Comparison of ENCODE assay signal across 22 cellular contexts in the genomic region with DNA sequence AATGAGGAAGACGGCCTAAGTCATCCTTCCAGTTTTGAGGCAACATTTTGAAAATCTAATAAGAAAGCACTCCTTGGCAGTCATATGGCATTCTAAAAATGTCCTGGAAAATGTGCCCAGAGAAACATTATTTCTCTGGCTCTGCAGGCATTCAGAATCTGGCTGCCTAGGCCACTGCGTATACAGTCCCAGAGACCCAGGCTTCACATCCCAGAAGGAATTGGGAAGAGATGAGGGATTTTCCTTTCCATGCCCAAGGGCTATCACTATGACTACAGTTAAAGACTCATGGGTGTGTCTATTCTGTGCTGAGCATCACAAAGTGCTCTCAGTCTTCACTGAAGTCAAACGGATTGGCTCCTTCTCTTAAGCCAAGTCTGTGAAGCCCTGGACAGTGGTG.
"Had no signal": no experiment of that assay in that cellular context is flagged by ENCODE, and none has a peak within 500 bp of the region (broad histone marks: within the 10 kb centered on the region; RNA-seq: fewer than 3 reads in every experiment).

No MANE protein-coding gene starts in this region.

- H3K4me1 Mint-ChIP-seq: activated CD4-positive, alpha-beta T cell treated with anti-CD3 and anti-CD28 coated beads, Interleukin-2, amount 10 ng/mL, durations not matched to agents 7 days and 5 days had no signal

- H3K36me3 Mint-ChIP-seq: activated naive CD8-positive, alpha-beta T cell had no signal

- H3K9me3 ChIP-seq: left lung, spleen, tibial nerve had no signal

- H3K27me3 ChIP-seq: foreskin keratinocyte, left lung, spleen, tibial nerve had no signal

- H3K27ac Mint-ChIP-seq: activated CD4-positive, alpha-beta T cell treated with anti-CD3 and anti-CD28 coated beads, Interleukin-2, amount 10 ng/mL, durations not matched to agents 7 days and 5 days; activated CD8-positive, alpha-beta T cell treated with anti-CD3 and anti-CD28 coated beads, Interleukin-2, amount 10 ng/mL, durations not matched to agents 7 days and 5 days; activated naive CD8-positive, alpha-beta T cell; activated T-helper 1 cell treated with anti-CD3 and anti-CD28 coated beads, Interleukin-12 subunit alpha, Interleukin-12 subunit beta, Interleukin-2, Interleukin-4 antibody, amounts not matched to agents 30 ng/mL and 10 ng/mL and 1 ng/mL, durations not matched to agents 14 hours and 24 hours and 36 hours; dendritic cell treated with granulocyte-macrophage colony-stimulating factor and Interleukin-4, amounts not matched to agents 40 ng/mL and 50 ng/mL, for 4 days; nephron had no signal

- H3K36me3 ChIP-seq: cardiac muscle cell, left lung, spleen, tibial nerve had no signal

- H3K4me3 ChIP-seq: cardiac muscle cell, left lung, SK-N-MC, spleen, tibial nerve had no signal

- H3K9me3 Mint-ChIP-seq: activated CD4-positive, alpha-beta T cell treated with anti-CD3 and anti-CD28 coated beads, Interleukin-2, amount 10 ng/mL, durations not matched to agents 7 days and 5 days; activated T-helper 1 cell treated with anti-CD3 and anti-CD28 coated beads, Interleukin-12 subunit alpha, Interleukin-12 subunit beta, Interleukin-2, Interleukin-4 antibody, amounts not matched to agents 30 ng/mL and 10 ng/mL and 1 ng/mL, durations not matched to agents 14 hours and 24 hours and 36 hours; dendritic cell treated with granulocyte-macrophage colony-stimulating factor and Interleukin-4, amounts not matched to agents 40 ng/mL and 50 ng/mL, for 4 days; nephron had no signal

- H3K4me3 Mint-ChIP-seq: activated CD4-positive, alpha-beta T cell treated with anti-CD3 and anti-CD28 coated beads, Interleukin-2, amount 10 ng/mL, durations not matched to agents 7 days and 5 days; activated CD8-positive, alpha-beta T cell treated with anti-CD3 and anti-CD28 coated beads, Interleukin-2, amount 10 ng/mL, durations not matched to agents 7 days and 5 days; activated naive CD8-positive, alpha-beta T cell; activated T-helper 1 cell treated with anti-CD3 and anti-CD28 coated beads, Interleukin-12 subunit alpha, Interleukin-12 subunit beta, Interleukin-2, Interleukin-4 antibody, amounts not matched to agents 30 ng/mL and 10 ng/mL and 1 ng/mL, durations not matched to agents 14 hours and 24 hours and 36 hours; dendritic cell treated with granulocyte-macrophage colony-stimulating factor and Interleukin-4, amounts not matched to agents 40 ng/mL and 50 ng/mL, for 4 days; nephron had no signal

- H3K27me3 Mint-ChIP-seq: activated CD4-positive, alpha-beta T cell treated with anti-CD3 and anti-CD28 coated beads, Interleukin-2, amount 10 ng/mL, durations not matched to agents 7 days and 5 days; activated naive CD8-positive, alpha-beta T cell; dendritic cell treated with granulocyte-macrophage colony-stimulating factor and Interleukin-4, amounts not matched to agents 40 ng/mL and 50 ng/mL, for 4 days had no signal

- ATAC-seq: activated CD8-positive, alpha-beta T cell treated with anti-CD3 and anti-CD28 coated beads, Interleukin-2, amount 10 ng/mL, durations not matched to agents 7 days and 5 days; foreskin keratinocyte had no signal

- H3K27ac ChIP-seq: cardiac muscle cell, foreskin keratinocyte, left lung, SK-N-MC, VCaP had no signal

- DNase-seq: activated CD4-positive, alpha-beta T cell treated with anti-CD3 and anti-CD28 coated beads, Interleukin-2, amount 10 ng/mL, durations not matched to agents 7 days and 5 days; activated CD4-positive, CD25-positive, alpha-beta regulatory T cell treated with anti-CD3 and anti-CD28 coated beads, Interleukin-2, amount 50 U/mL, for 72 hours; activated CD8-positive, alpha-beta T cell treated with anti-CD3 and anti-CD28 coated beads, Interleukin-2, amount 10 ng/mL, durations not matched to agents 7 days and 5 days; effector CD8-positive, alpha-beta T cell; erythroblast; foreskin keratinocyte; kidney glomerular epithelial cell; left lung; nucleus accumbens; posterior cingulate gyrus; retina; spleen; stimulated activated CD4-positive, alpha-beta T cell treated with anti-CD3 and anti-CD28 coated beads, Interleukin-4, amount 100 ng/mL, for 1 hour; stimulated activated naive CD4-positive, alpha-beta T cell treated with Interleukin-2 at 50 U/mL for 16 hours had no signal
